1 cellular context compared by ENCODE assay signal in genomic region chr14:91298576-91298975, GRCh38.
TF ChIP-seq lines count a peak whose summit lies in the region.

No MANE protein-coding gene starts in this region.

TF ChIP-seq in endothelial cell of umbilical vein, 7 proteins besides CTCF, POLR2A, EP300 and RAD21:
- no peak for TF ChIP-seq MYC (IDR thresholded peaks at IDR 0.05; ENCODE audit: low read depth, low read length)
- no peak for TF ChIP-seq JUN (IDR thresholded peaks at IDR 0.05; ENCODE audit: borderline replicate concordance, insufficient read depth, insufficient read length, low read depth)
- no peak for TF ChIP-seq FOS (IDR thresholded peaks at IDR 0.05; ENCODE audit: borderline replicate concordance, insufficient read depth, low read length)
- TF ChIP-seq GATA2 (IDR thresholded peaks at IDR 0.05; ENCODE audit: insufficient read depth, insufficient read length, low read depth, low read length): no peak
- TF ChIP-seq MAX (IDR thresholded peaks at IDR 0.05; ENCODE audit: insufficient read depth, insufficient read length): no peak
- no peak for TF ChIP-seq EZH2 (IDR thresholded peaks at IDR 0.05; ENCODE audit: borderline replicate concordance, low read depth, low read length, severe bottlenecking)
- no peak for TF ChIP-seq POLR2AphosphoS5 (IDR thresholded peaks at IDR 0.05; ENCODE audit: insufficient read depth, low read depth, low read length)
